8 cellular contexts compared by ENCODE assay signal in genomic region chr19:47514869-47515588, GRCh38. TPM values are rescaled to one million over a fixed set of nuclear protein-coding genes. Genes with fewer than 3 reads are reported as not detected.
DNase-seq lines count a peak whose midpoint lies in the region; ATAC-seq and TF ChIP-seq lines count a peak whose summit lies in the region.

NAPA (minus strand) TSS chr19:47515063; CDS start chr19:47514940, 123 bp downstream.

- H3K9me3 ChIP-seq in RWPE2 (ENCODE audit: severe bottlenecking) (no peaks in the 10 kb centered on the region), fibroblast of lung (ENCODE audit: control insufficient read depth, insufficient read depth, low read depth, low read length) (no peaks in the 10 kb centered on the region)
- no peaks in the 10 kb centered on the region for H3K9me3 ChIP-seq in naive thymus-derived CD4-positive, alpha-beta T cell (ENCODE audit: control insufficient read depth in 2 of 3, low read length in 3 of 3)

- peaks cover 47% of the 10 kb centered on the region for H3K79me2 ChIP-seq in fibroblast of lung (ENCODE audit: control insufficient read depth, insufficient read depth, low read length)

- H3K27ac ChIP-seq in RWPE2 (ENCODE audit: poor library complexity, severe bottlenecking): peak within 1 kb of the TSS; percentile 28
- peak within 1 kb of the TSS; percentile 96 for H3K27ac ChIP-seq in fibroblast of lung (ENCODE audit: insufficient read depth, low read length)
- H3K27ac ChIP-seq in naive thymus-derived CD4-positive, alpha-beta T cell (ENCODE audit: low read depth, low read length): peak within 1 kb of the TSS; percentile 100

- H3K27me3 ChIP-seq in RWPE2 (ENCODE audit: insufficient read depth, poor library complexity, severe bottlenecking): no peaks in the 10 kb centered on the region
- no peaks in the 10 kb centered on the region for H3K27me3 ChIP-seq in fibroblast of lung (ENCODE audit: control insufficient read depth, insufficient read depth, low read length)
- no peaks in the 10 kb centered on the region for H3K27me3 ChIP-seq in naive thymus-derived CD4-positive, alpha-beta T cell (ENCODE audit: control insufficient read depth in 2 of 2, insufficient read depth in 2 of 2, low read length in 2 of 2)

- no peaks in the 10 kb centered on the region for H3K36me3 ChIP-seq in RWPE2 (ENCODE audit: low read depth)
- no peaks in the 10 kb centered on the region for H3K36me3 ChIP-seq in fibroblast of lung (ENCODE audit: control insufficient read depth, insufficient read depth, low read length)
- peaks cover 0 to 20% (median 0%) of the 10 kb centered on the region in 3 experiments for H3K36me3 ChIP-seq in naive thymus-derived CD4-positive, alpha-beta T cell (ENCODE audit: control insufficient read depth in 2 of 3, insufficient read depth in 3 of 3, low read length in 3 of 3)

- peak within 1 kb of the TSS; percentile 95 for H3K9ac ChIP-seq in fibroblast of lung (ENCODE audit: insufficient read depth, low read length)

- no peaks in the 10 kb centered on the region for H3K27me3 Mint-ChIP-seq in activated T-helper 2 cell treated with anti-CD3 and anti-CD28 coated beads, Interferon-gamma antibody, Interleukin-2, Interleukin-4, amounts not matched to agents 10 μg/mL and 5 μg/mL and 100 μg/mL, durations not matched to agents 14 hours and 24 hours and 36 hours (ENCODE audit: low read depth)
- peaks cover 0 to 6% (median 0%) of the 10 kb centered on the region in 5 donors for H3K27me3 Mint-ChIP-seq in naive thymus-derived CD4-positive, alpha-beta T cell
- peaks cover 0 to under 1% of the 10 kb centered on the region in 2 donors for H3K27me3 Mint-ChIP-seq in stimulated activated naive B cell treated with anti-CD40 and anti-IgM and Interleukin-4, amounts not matched to agents 10 μg/mL and 1 μg/mL and 100 μg/mL, for 72 hours

- intact Hi-C loops in activated T-helper 2 cell treated with anti-CD3 and anti-CD28 coated beads, Interferon-gamma antibody, Interleukin-2, Interleukin-4, amounts not matched to agents 10 μg/mL and 5 μg/mL and 100 μg/mL, durations not matched to agents 14 hours and 24 hours and 36 hours (cut with micrococcal nuclease): loop anchor here (1.0 to 5.0 kb wide), 4 partner anchors 31 to 227 kb away; partner anchors contain the start of gene KPTN
- intact Hi-C loops in naive thymus-derived CD4-positive, alpha-beta T cell (cut with micrococcal nuclease): loop anchor here (1.0 to 10.0 kb wide), 15 partner anchors 31 to 742 kb away; partner anchors contain the start of genes KPTN (in 2 of the 2), NOP53 (in 2 of the 2), ZNF541 (in 2 of the 2) and CARD8 (in 1 of the 2)

- H3K36me3 Mint-ChIP-seq in activated T-helper 2 cell treated with anti-CD3 and anti-CD28 coated beads, Interferon-gamma antibody, Interleukin-2, Interleukin-4, amounts not matched to agents 10 μg/mL and 5 μg/mL and 100 μg/mL, durations not matched to agents 14 hours and 24 hours and 36 hours (ENCODE audit: low read depth): peaks cover 5% of the 10 kb centered on the region
- peaks cover 0 to 9% (median 4%) of the 10 kb centered on the region in 5 donors for H3K36me3 Mint-ChIP-seq in naive thymus-derived CD4-positive, alpha-beta T cell
- peaks cover 16 to 38% of the 10 kb centered on the region in 2 donors for H3K36me3 Mint-ChIP-seq in stimulated activated naive B cell treated with anti-CD40 and anti-IgM and Interleukin-4, amounts not matched to agents 10 μg/mL and 1 μg/mL and 100 μg/mL, for 72 hours

- peak within 1 kb of the TSS; percentile 96 for H3K4me3 Mint-ChIP-seq in activated T-helper 2 cell treated with anti-CD3 and anti-CD28 coated beads, Interferon-gamma antibody, Interleukin-2, Interleukin-4, amounts not matched to agents 10 μg/mL and 5 μg/mL and 100 μg/mL, durations not matched to agents 14 hours and 24 hours and 36 hours (ENCODE audit: low read depth)
- H3K4me3 Mint-ChIP-seq in naive thymus-derived CD4-positive, alpha-beta T cell: peak within 1 kb of the TSS; percentile 81 to 100 (median 98)
- peak within 1 kb of the TSS; percentile 89 to 97 for H3K4me3 Mint-ChIP-seq in stimulated activated naive B cell treated with anti-CD40 and anti-IgM and Interleukin-4, amounts not matched to agents 10 μg/mL and 1 μg/mL and 100 μg/mL, for 72 hours

- no peaks in the 10 kb centered on the region for H3K9me3 Mint-ChIP-seq in activated T-helper 2 cell treated with anti-CD3 and anti-CD28 coated beads, Interferon-gamma antibody, Interleukin-2, Interleukin-4, amounts not matched to agents 10 μg/mL and 5 μg/mL and 100 μg/mL, durations not matched to agents 14 hours and 24 hours and 36 hours
- H3K9me3 Mint-ChIP-seq in naive thymus-derived CD4-positive, alpha-beta T cell: peaks cover 0 to 4% (median 0%) of the 10 kb centered on the region in 11 donors
- no peaks in the 10 kb centered on the region for H3K9me3 Mint-ChIP-seq in stimulated activated naive B cell treated with anti-CD40 and anti-IgM and Interleukin-4, amounts not matched to agents 10 μg/mL and 1 μg/mL and 100 μg/mL, for 72 hours

- H2AFZ ChIP-seq in fibroblast of lung (ENCODE audit: low read length): peak within 1 kb of the TSS; percentile 82

- POLR2A ChIA-PET in naive thymus-derived CD4-positive, alpha-beta T cell (lab: Charles Lee): interaction anchor here (0.6 to 3.0 kb wide), 10 partner anchors 26 to 199 kb away, joined by 3 to 29 read pairs (median 10); partner anchors contain the start of gene KPTN

- H3K4me1 ChIP-seq in RWPE2 (ENCODE audit: insufficient read depth, poor library complexity, severe bottlenecking): peaks cover 20% of the 10 kb centered on the region
- peaks cover 30% of the 10 kb centered on the region for H3K4me1 ChIP-seq in fibroblast of lung (ENCODE audit: control insufficient read depth, extremely low read depth, insufficient read depth, low read length)
- peaks cover 50 to 64% of the 10 kb centered on the region in 2 donors for H3K4me1 ChIP-seq in naive thymus-derived CD4-positive, alpha-beta T cell (ENCODE audit: control insufficient read depth in 2 of 2, insufficient read depth in 2 of 2, low read length in 2 of 2)

- ATAC-seq in RWPE2 (ENCODE audit: low read depth): peak; percentile 89
- peak; percentile 96 for ATAC-seq in naive thymus-derived CD4-positive, alpha-beta T cell
- peak; percentile 90 to 91 for ATAC-seq in stimulated activated naive B cell treated with anti-CD40 and anti-IgM and Interleukin-4, amounts not matched to agents 10 μg/mL and 1 μg/mL and 100 μg/mL, for 72 hours (replicated peaks)

- H3K4me3 ChIP-seq in RWPE2 (ENCODE audit: severe bottlenecking): peak within 1 kb of the TSS; percentile 76
- peak within 1 kb of the TSS; percentile 59 to 98 (median 82) for H3K4me3 ChIP-seq in fibroblast of lung (replicated peaks in 1 of 4; ENCODE audit: control extremely low read depth in 1 of 4, insufficient read depth in 1 of 4, low read depth in 3 of 4, low read length in 4 of 4)
- H3K4me3 ChIP-seq in naive thymus-derived CD4-positive, alpha-beta T cell (ENCODE audit: low read length): peak within 1 kb of the TSS; percentile 97

- CTCF ChIA-PET in naive thymus-derived CD4-positive, alpha-beta T cell (lab: Charles Lee): interaction anchor here (0.8 to 1.5 kb wide), 9 partner anchors 9 to 197 kb away, joined by 3 to 8 read pairs (median 4); partner anchors contain the start of genes BICRA and KPTN

- H3K4me2 ChIP-seq in fibroblast of lung (ENCODE audit: extremely low read depth, insufficient read depth, low read length): peak within 1 kb of the TSS; percentile 85

- TF ChIP-seq CTCF in RWPE2 (IDR thresholded peaks at IDR 0.05; ENCODE audit: poor library complexity, severe bottlenecking): no peak
- TF ChIP-seq CTCF in fibroblast of lung (conservative IDR thresholded peaks at IDR 0.05 in 1 of 2, IDR thresholded peaks at IDR 0.05 in 1 of 2; ENCODE audit: low read depth in 1 of 2, low read length in 2 of 2): no peak

- H3K4me1 Mint-ChIP-seq in activated T-helper 2 cell treated with anti-CD3 and anti-CD28 coated beads, Interferon-gamma antibody, Interleukin-2, Interleukin-4, amounts not matched to agents 10 μg/mL and 5 μg/mL and 100 μg/mL, durations not matched to agents 14 hours and 24 hours and 36 hours (ENCODE audit: low read depth): peaks cover 56% of the 10 kb centered on the region
- H3K4me1 Mint-ChIP-seq in naive thymus-derived CD4-positive, alpha-beta T cell: peaks cover 64 to 97% (median 92%) of the 10 kb centered on the region in 7 donors
- H3K4me1 Mint-ChIP-seq in stimulated activated naive B cell treated with anti-CD40 and anti-IgM and Interleukin-4, amounts not matched to agents 10 μg/mL and 1 μg/mL and 100 μg/mL, for 72 hours: peaks cover 53 to 95% of the 10 kb centered on the region in 2 donors

- H4K20me1 ChIP-seq in fibroblast of lung (ENCODE audit: control insufficient read depth, extremely low read depth, insufficient read depth, low read length): no peaks in the 10 kb centered on the region

- peak within 1 kb of the TSS; percentile 91 for H3K27ac Mint-ChIP-seq in activated T-helper 2 cell treated with anti-CD3 and anti-CD28 coated beads, Interferon-gamma antibody, Interleukin-2, Interleukin-4, amounts not matched to agents 10 μg/mL and 5 μg/mL and 100 μg/mL, durations not matched to agents 14 hours and 24 hours and 36 hours
- peak within 1 kb of the TSS; percentile 81 to 99 (median 98) for H3K27ac Mint-ChIP-seq in naive thymus-derived CD4-positive, alpha-beta T cell
- peak within 1 kb of the TSS; percentile 99 for H3K27ac Mint-ChIP-seq in stimulated activated naive B cell treated with anti-CD40 and anti-IgM and Interleukin-4, amounts not matched to agents 10 μg/mL and 1 μg/mL and 100 μg/mL, for 72 hours

- DNase-seq in EH (ENCODE audit: low read depth): peak; percentile 100
- DNase-seq in H4 (ENCODE audit: low spot score): peak; percentile 100
- peak; percentile 100 for DNase-seq in LoVo (ENCODE audit: low spot score)
- DNase-seq in RWPE2 (ENCODE audit: low spot score): peak; percentile 100
- DNase-seq in activated T-helper 2 cell treated with anti-CD3 and anti-CD28 coated beads, Interferon-gamma antibody, Interleukin-2, Interleukin-4, amounts not matched to agents 10 μg/mL and 5 μg/mL and 100 μg/mL, durations not matched to agents 14 hours and 24 hours and 36 hours (ENCODE audit: low spot score): peak; percentile 100
- peak; percentile 100 for DNase-seq in fibroblast of lung (ENCODE audit: low read depth in 2 of 2)
- DNase-seq in naive thymus-derived CD4-positive, alpha-beta T cell: peak; percentile 99 to 100 (median 100)
- DNase-seq in stimulated activated naive B cell treated with anti-CD40 and anti-IgM and Interleukin-4, amounts not matched to agents 10 μg/mL and 1 μg/mL and 100 μg/mL, for 72 hours: peak; percentile 100

RNA-seq across cellular contexts. Expression of gene NAPA, which starts in this region (rescaled TPM):
- 125 and 135 TPM in 2 replicates for total RNA-seq in H4 (2014; rRNA removed; shearing (Covaris generic))
- total RNA-seq in activated T-helper 2 cell treated with anti-CD3 and anti-CD28 coated beads, Interferon-gamma antibody, Interleukin-2, Interleukin-4, amounts not matched to agents 10 μg/mL and 5 μg/mL and 100 μg/mL, durations not matched to agents 14 hours and 24 hours and 36 hours: 56.9 and 60.1 TPM in 2 replicates
- total RNA-seq in fibroblast of lung: 48.3 and 76.8 TPM in 2 replicates
- 118 and 128 TPM in 2 replicates for polyA plus RNA-seq in fibroblast of lung
- polyA plus RNA-seq in fibroblast of lung (2012): 113 and 128 TPM in 2 replicates
- polyA minus RNA-seq in fibroblast of lung (ENCODE audit: low replicate concordance): 234 and 454 TPM in 2 replicates
- total RNA-seq in naive thymus-derived CD4-positive, alpha-beta T cell: 100 to 1,000 TPM in 3 of 5 experiments, 10 to 100 TPM in 2; 86.2 to 136 (median 107) TPM
- 100 to 1,000 TPM in 1 of 2 donors, 10 to 100 TPM in 1; 89.9 to 118 TPM for polyA plus RNA-seq in naive thymus-derived CD4-positive, alpha-beta T cell

Comparison
In these comparisons a context has a peak if more than half of its experiments do, and no peak if none do; other contexts are left out.
1. Peak in every context shown above with its lines: DNase-seq, ATAC-seq, H3K4me3 ChIP-seq and H3K27ac ChIP-seq.
2. H3K27ac ChIP-seq: peak in every context shown above with its lines; median percentile 100 in naive thymus-derived CD4-positive, alpha-beta T cell; 96 in fibroblast of lung; 28 in RWPE2.